ENCODE assay signal across 18 cellular contexts in genomic region chr5:499233-500209, GRCh38. TPM values are rescaled to one million over a fixed set of nuclear protein-coding genes. Genes with fewer than 3 reads are reported as not detected.
DNase-seq lines count a peak whose midpoint lies in the region; ATAC-seq and TF ChIP-seq lines count a peak whose summit lies in the region.
"Had no signal": no experiment of that assay in that cellular context is flagged by ENCODE, and none has a peak within 500 bp of the region (broad histone marks: within the 10 kb centered on the region; RNA-seq: fewer than 3 reads in every experiment).

No MANE protein-coding gene starts in this region.

- no peaks in the 10 kb centered on the region for H3K36me3 ChIP-seq in BLaER1
- H3K36me3 ChIP-seq in neuronal stem cell (replicated peaks in 1 of 2; ENCODE audit: control insufficient read depth in 2 of 2, insufficient read depth in 2 of 2, low read length in 2 of 2): no peaks in the 10 kb centered on the region
- H3K36me3 ChIP-seq: MG63 had no signal

- peak overlapping the region; percentile 39 for H3K14ac ChIP-seq in neuronal stem cell (ENCODE audit: low read length)

- peak overlapping the region; percentile 98 for H3K4me2 ChIP-seq in BLaER1
- no peak overlapping the region for H3K4me2 ChIP-seq in neuronal stem cell (ENCODE audit: insufficient read depth, low read length, poor library complexity, severe bottlenecking)
- H3K4me2 ChIP-seq: SK-N-SH had no signal

- H3K4me1 ChIP-seq in BLaER1: peaks cover 48% of the 10 kb centered on the region
- H3K4me1 ChIP-seq in neuronal stem cell (ENCODE audit: control insufficient read depth in 2 of 2, insufficient read depth in 1 of 2, low read depth in 1 of 2, low read length in 2 of 2): no peaks in the 10 kb centered on the region
- H3K4me1 ChIP-seq: Caco-2 had no signal

- H2AFZ ChIP-seq in neuronal stem cell (ENCODE audit: low read length): no peak overlapping the region

- H3K27me3 ChIP-seq in BLaER1 (peaks cover 3% of the 10 kb centered on the region; the same call in 1 of the 2 replicates), neuronal stem cell (ENCODE audit: control insufficient read depth in 3 of 3, insufficient read depth in 3 of 3, low read depth in 1 of 3, low read length in 3 of 3) (peaks cover 13 to 46% (median 37%) of the 10 kb centered on the region in 3 experiments)
- H3K27me3 ChIP-seq: MG63 had no signal

- no peak overlapping the region for H3K4me3 ChIP-seq in BLaER1
- H3K4me3 ChIP-seq in NB4 (ENCODE audit: low read depth, low read length): no peak overlapping the region
- no peak overlapping the region for H3K4me3 ChIP-seq in neuronal stem cell (ENCODE audit: low read length in 2 of 2)
- no peak overlapping the region for H3K4me3 ChIP-seq in coronary artery
- H3K4me3 ChIP-seq: K562, MG63 had no signal

- H3K9ac ChIP-seq in BLaER1: no peak overlapping the region
- H3K9ac ChIP-seq in neuronal stem cell (ENCODE audit: low read depth, low read length, poor library complexity): no peak overlapping the region
- H3K9ac ChIP-seq: SK-N-SH had no signal

- peak overlapping the region; percentile 76 for H3K18ac ChIP-seq in neuronal stem cell (ENCODE audit: low read length)

- H3K79me1 ChIP-seq in neuronal stem cell (ENCODE audit: low read depth, low read length): no peaks in the 10 kb centered on the region

- no peak for ATAC-seq in HG02678 (IDR thresholded peaks at IDR 0.05; ENCODE audit: unreplicated experiment)
- ATAC-seq: K562, Panc1 had no signal

- no peaks in the 10 kb centered on the region for H4K20me1 ChIP-seq in BLaER1

- H2BK12ac ChIP-seq in neuronal stem cell (ENCODE audit: low read length): peak overlapping the region; percentile 58

- H2BK120ac ChIP-seq in neuronal stem cell (ENCODE audit: low read depth, low read length): peak overlapping the region; percentile 31

- no peak for TF ChIP-seq POLR2A in NB4 (IDR thresholded peaks at IDR 0.05; ENCODE audit: extremely low read depth, insufficient read length)

- no peak overlapping the region for H3K27ac ChIP-seq in BLaER1
- no peak overlapping the region for H3K27ac ChIP-seq in neuronal stem cell (replicated peaks; ENCODE audit: low read length)
- no peak overlapping the region for H3K27ac ChIP-seq in coronary artery

- DNase-seq in NB4 (ENCODE audit: low read depth) (peak; percentile 31), NCI-H774 (lab: John Stamatoyannopoulos, UW) (peak; percentile 47), neuronal stem cell (ENCODE audit: low spot score) (no peak), coronary artery (ENCODE audit: low spot score) (no peak)
- DNase-seq in activated CD4-positive, CD25-positive, alpha-beta regulatory T cell treated with anti-CD3 and anti-CD28 coated beads, Interleukin-2, amount 50 U/mL, for 72 hours: no peak
- DNase-seq: Caco-2; CD4-positive, alpha-beta memory T cell; DMS 273 treated with DMSO at 0.1 percent for 48 hours; MG63; NCI-H1048; NCI-H1930; NCI-H446 treated with DMSO at 0.1 percent for 48 hours; SIG-M5; SK-N-SH had no signal

- WGBS in neuronal stem cell (ENCODE audit: extremely low coverage in 2 of 2, insufficient read length in 2 of 2, insufficient replicate concordance in 1 of 2), 2 donors: no CpG with 5 or more reads among the region's 32 CpGs

- TF ChIP-seq CTCF in NB4 (IDR thresholded peaks at IDR 0.05; ENCODE audit: low read depth, low read length) (no peak), coronary artery (IDR thresholded peaks at IDR 0.05) (no peak)

- peak overlapping the region; percentile 33 for H2BK15ac ChIP-seq in neuronal stem cell (ENCODE audit: low read length)

- H2BK5ac ChIP-seq in neuronal stem cell (ENCODE audit: low read length): peak overlapping the region; percentile 75

- H3K4ac ChIP-seq in neuronal stem cell (ENCODE audit: low read length): no peak overlapping the region

- H4K91ac ChIP-seq in neuronal stem cell (ENCODE audit: low read depth, low read length, poor library complexity): no peak overlapping the region

- peak overlapping the region; percentile 52 for H3K23ac ChIP-seq in neuronal stem cell (ENCODE audit: low read depth, low read length, poor library complexity)

- peak overlapping the region; percentile 4 for H4K8ac ChIP-seq in neuronal stem cell (ENCODE audit: low read depth, low read length)

- peak overlapping the region; percentile 86 for H2AK5ac ChIP-seq in neuronal stem cell (ENCODE audit: low read depth, low read length)

- H3K9me3 ChIP-seq in BLaER1 (no peaks in the 10 kb centered on the region), neuronal stem cell (replicated peaks in 1 of 2; ENCODE audit: control insufficient read depth in 2 of 2, insufficient read depth in 1 of 2, low read depth in 1 of 2, low read length in 2 of 2) (no peaks in the 10 kb centered on the region)
- H3K9me3 ChIP-seq: Caco-2, MG63, SK-N-SH had no signal

RNA-seq across cellular contexts. Expression of gene SLC9A3, which starts 24.7 kb away (rescaled TPM):
- polyA plus RNA-seq in neuronal stem cell (2013, experiment 1 of 2): 3.3 TPM
- polyA plus RNA-seq in neuronal stem cell (2013, experiment 2 of 2): 3.2 TPM

RNA-seq across cellular contexts. Expression of gene EXOC3, which starts 56.5 kb away (rescaled TPM):
- 18.9 TPM for polyA plus RNA-seq in neuronal stem cell (2013, experiment 1 of 2)
- polyA plus RNA-seq in neuronal stem cell (2013, experiment 2 of 2): 18.7 TPM

Comparison
In these comparisons a context has a peak if more than half of its experiments do, and no peak if none do; other contexts are left out.
1. DNase-seq: peak in NB4 (single experiment) and NCI-H774 (single experiment); none in neuronal stem cell (single experiment), coronary artery (single experiment) and activated CD4-positive, CD25-positive, alpha-beta regulatory T cell treated with anti-CD3 and anti-CD28 coated beads, Interleukin-2, amount 50 U/mL, for 72 hours (single experiment).